Comparison of ENCODE assay signal across 8 cellular contexts in the genomic region with DNA sequence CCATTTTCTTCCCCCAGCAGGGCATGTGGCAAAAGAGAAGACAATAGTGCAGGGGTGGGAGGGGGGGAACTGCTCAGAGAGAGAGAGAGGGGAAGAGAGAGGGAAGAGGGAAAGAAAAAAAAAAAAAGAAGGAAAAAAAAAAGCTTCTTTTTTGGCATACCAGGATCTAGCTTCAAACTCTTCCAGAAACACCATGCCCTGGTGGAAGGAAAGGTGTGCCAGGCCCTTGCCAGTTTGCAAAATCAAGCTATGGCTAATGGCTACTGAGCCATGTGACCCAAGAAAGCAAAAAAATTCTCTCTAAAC. TPM values are rescaled to one million over a fixed set of nuclear protein-coding genes. Genes with fewer than 3 reads are reported as not detected.
A peak's percentile ranks its signal among the peaks of the same experiment; 100 is the strongest.
DNase-seq lines count a peak whose midpoint lies in the region; ATAC-seq, FAIRE-seq and TF ChIP-seq lines count a peak whose summit lies in the region.

No MANE protein-coding gene starts in this region.

- H4K20me1 ChIP-seq in GM12878 (ENCODE audit: control insufficient read depth, insufficient read depth), result no peaks in the 10 kb centered on the region

- intact Hi-C loops in heart left ventricle (cut with DNase I) (loop anchor here in 1 of 10 donors (5.0 kb wide), 1 partner anchor 84 kb away; no protein-coding TSS in a partner anchor), Right ventricle myocardium inferior (cut with DNase I) (no loop called here), GM12878 (cut with micrococcal nuclease; ENCODE audit: unreplicated experiment) (no loop called here)

- peaks cover 62% of the 10 kb centered on the region for H3K79me2 ChIP-seq in GM12878 (ENCODE audit: control insufficient read depth, insufficient read depth, low read length)

- RAD21 ChIA-PET in GM12878 (lab: Charles Lee; ENCODE audit: unreplicated experiment), result interaction anchor here (0.6 to 13.0 kb wide), 20 partner anchors 8 to 160 kb away, joined by 3 to 123 read pairs (median 6); no protein-coding TSS in a partner anchor

- H3K27ac ChIP-seq in heart left ventricle, result peak overlapping the region; percentile 94 to 99 (median 98)
- H3K27ac ChIP-seq in GM12878 (ENCODE audit: control insufficient read depth, insufficient read depth), result peak overlapping the region; percentile 99
- peak overlapping the region; percentile 100 for H3K27ac ChIP-seq in mesodermal cell (ENCODE audit: low read depth, low read length, severe bottlenecking)
- peak overlapping the region; percentile 94 for H3K27ac ChIP-seq in urinary bladder (ENCODE audit: low read depth)

- H3K9ac ChIP-seq in GM12878 (ENCODE audit: control insufficient read depth, insufficient read depth, low read length), result peak overlapping the region; percentile 93

- no peak for FAIRE-seq in GM12878 (lab: Jason Lieb, UNC)

- no peaks in the 10 kb centered on the region for H3K36me3 ChIP-seq in heart left ventricle
- H3K36me3 ChIP-seq in GM12878 (ENCODE audit: control insufficient read depth in 2 of 2, insufficient read depth in 2 of 2, low read length in 1 of 2), result no peaks in the 10 kb centered on the region
- peaks cover 33% of the 10 kb centered on the region for H3K36me3 ChIP-seq in mesodermal cell (ENCODE audit: control insufficient read depth, insufficient read depth, low read length)
- H3K36me3 ChIP-seq in urinary bladder (ENCODE audit: insufficient read depth), result no peaks in the 10 kb centered on the region

- TF ChIP-seq POLR2A in heart left ventricle (IDR thresholded peaks at IDR 0.05), result no peak
- no peak for TF ChIP-seq POLR2A in GM12878 (IDR thresholded peaks at IDR 0.05; ENCODE audit: low read depth, low read length)

- in situ Hi-C loops in GM12878 (cut with MboI) (no loop called here), G401 (cut with HindIII; ENCODE audit: low sequenced_read_pairs) (no loop called here)

- POLR2A ChIA-PET in GM12878 (lab: Charles Lee), result interaction anchor here (0.5 to 5.7 kb wide), 18 partner anchors 8 to 370 kb away, joined by 3 to 58 read pairs (median 6); partner anchors contain the start of gene NCOA3

- H3K4me2 ChIP-seq in GM12878 (ENCODE audit: control insufficient read depth, insufficient read depth), result peak overlapping the region; percentile 95

- H3K4me3 ChIP-seq in heart left ventricle (peak overlapping the region in 7 of 12 donors; percentile 4 to 47 (median 25)), GM12878 (peak overlapping the region; percentile 77), mesodermal cell (ENCODE audit: extremely low read depth, insufficient read depth, low read length, poor library complexity, severe bottlenecking) (peak overlapping the region; percentile 62), urinary bladder (ENCODE audit: low read depth, low read length) (no peak overlapping the region)

- DNase-seq in heart left ventricle (no peak), Right ventricle myocardium inferior (ENCODE audit: missing footprints) (no peak), GM12878 (ENCODE audit: low read depth, low spot score) (no peak), AML-193 (lab: John Stamatoyannopoulos, UW) (no peak), NCI-H524 treated with DMSO at 0.1 percent for 48 hours (lab: John Stamatoyannopoulos, UW) (no peak), G401 (ENCODE audit: low spot score) (no peak)

- no peak for TF ChIP-seq RAD21 in GM12878 (IDR thresholded peaks at IDR 0.05; ENCODE audit: insufficient read depth, low read depth, low read length)

- TF ChIP-seq EP300 in GM12878 (IDR thresholded peaks at IDR 0.05; ENCODE audit: borderline replicate concordance in 1 of 2, control insufficient read depth in 1 of 2, low read depth in 2 of 2, low read length in 2 of 2), result no peak

- CTCF ChIA-PET in GM12878 (lab: Yijun Ruan, JAX), result interaction anchor here (0.9 to 13.0 kb wide), 9 partner anchors 9 to 160 kb away, joined by 3 to 129 read pairs (median 5); no protein-coding TSS in a partner anchor

- no peak for TF ChIP-seq CTCF in heart left ventricle (IDR thresholded peaks at IDR 0.05)
- no peak for TF ChIP-seq CTCF in GM12878 (IDR thresholded peaks at IDR 0.05 in 2 of 3, conservative IDR thresholded peaks at IDR 0.05 in 1 of 3; ENCODE audit: control insufficient read depth in 2 of 3, extremely low read depth in 1 of 3, insufficient read depth in 1 of 3, low read depth in 3 of 3, low read length in 3 of 3)

- SMC1A ChIA-PET in GM12878 (lab: Charles Lee; ENCODE audit: uncharacterized antibody, unreplicated experiment), result interaction anchor here (0.7 to 6.5 kb wide), 11 partner anchors 8 to 265 kb away, joined by 3 to 72 read pairs (median 8); no protein-coding TSS in a partner anchor

- no peaks in the 10 kb centered on the region for H3K27me3 ChIP-seq in heart left ventricle
- no peaks in the 10 kb centered on the region for H3K27me3 ChIP-seq in GM12878 (replicated peaks in 1 of 2; ENCODE audit: control insufficient read depth in 2 of 2, insufficient read depth in 2 of 2, low read length in 1 of 2)

- H3K9me3 ChIP-seq in heart left ventricle (no peaks in the 10 kb centered on the region), GM12878 (replicated peaks; ENCODE audit: control insufficient read depth, insufficient read depth, low read length) (no peaks in the 10 kb centered on the region), mesodermal cell (ENCODE audit: control insufficient read depth, low read length) (no peaks in the 10 kb centered on the region)

- H2AFZ ChIP-seq in GM12878 (ENCODE audit: control insufficient read depth, low read depth, low read length), result peak overlapping the region; percentile 53; the same call in 1 of the 2 replicates

- BruUV-seq in GM12878 (replicated peaks; lab: Mats Ljungman, UMichigan), result no TSS peak

- peaks cover 34 to 100% (median 98%) of the 10 kb centered on the region in 12 donors for H3K4me1 ChIP-seq in heart left ventricle
- peaks cover 46% of the 10 kb centered on the region for H3K4me1 ChIP-seq in GM12878 (ENCODE audit: control insufficient read depth, insufficient read depth, low read length)
- peaks cover 70% of the 10 kb centered on the region for H3K4me1 ChIP-seq in mesodermal cell (ENCODE audit: control insufficient read depth, insufficient read depth, low read length, poor library complexity, severe bottlenecking)
- peaks cover 2% of the 10 kb centered on the region for H3K4me1 ChIP-seq in urinary bladder (ENCODE audit: insufficient read depth)

- ATAC-seq in heart left ventricle (no peak), Right ventricle myocardium inferior (no peak), GM12878 (no peak; the same call in 2 of the 3 replicates)

TF ChIP-seq in GM12878, 131 proteins besides CTCF, POLR2A, EP300 and RAD21:
- no peak for TF ChIP-seq NFYA (IDR thresholded peaks at IDR 0.05; ENCODE audit: borderline replicate concordance, low read depth, low read length)
- no peak for TF ChIP-seq RBBP5 (conservative IDR thresholded peaks at IDR 0.05)
- TF ChIP-seq, protein P1, sequence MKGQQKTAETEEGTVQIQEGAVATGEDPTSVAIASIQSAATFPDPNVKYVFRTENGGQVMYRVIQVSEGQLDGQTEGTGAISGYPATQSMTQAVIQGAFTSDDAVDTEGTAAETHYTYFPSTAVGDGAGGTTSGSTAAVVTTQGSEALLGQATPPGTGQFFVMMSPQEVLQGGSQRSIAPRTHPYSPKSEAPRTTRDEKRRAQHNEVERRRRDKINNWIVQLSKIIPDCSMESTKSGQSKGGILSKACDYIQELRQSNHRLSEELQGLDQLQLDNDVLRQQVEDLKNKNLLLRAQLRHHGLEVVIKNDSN (IDR thresholded peaks at IDR 0.05; ENCODE audit: borderline replicate concordance, extremely low read length, insufficient read depth, low read depth, low read length), result no peak
- peak; percentile 23; the same call in 1 of the 2 replicates for TF ChIP-seq ZNF384 (IDR thresholded peaks at IDR 0.05; ENCODE audit: borderline replicate concordance, low read depth, low read length)
- no peak for TF ChIP-seq TCF7 (IDR thresholded peaks at IDR 0.05; ENCODE audit: borderline replicate concordance)
- TF ChIP-seq SMAD1 (IDR thresholded peaks at IDR 0.05; ENCODE audit: low read depth, partially characterized antibody), result peak; percentile 55
- 0 out of 2 replicates have a peak, but pooled peaks have one; percentile 41 for TF ChIP-seq CHD1 (IDR thresholded peaks at IDR 0.05; ENCODE audit: low read depth, low read length)

RNA-seq across cellular contexts. Expression of gene ZMYND8, which starts 0.3 kb away (rescaled TPM):
- total RNA-seq in heart left ventricle, result 10 to 100 TPM; 21.7 to 46.4 (median 28.9) TPM
- 10 to 100 TPM; 11.3 to 11.9 TPM for polyA plus RNA-seq in heart left ventricle
- total RNA-seq in Right ventricle myocardium inferior, result 36.1 TPM
- total RNA-seq in GM12878 (2013; cell fraction: nucleolus; rRNA removed), result 207 and 208 TPM in 2 replicates
- total RNA-seq in GM12878 (2014; rRNA removed), result 17.8 and 18.5 TPM in 2 replicates
- 24.1 and 24.2 TPM in 2 replicates for total RNA-seq in GM12878 (2014; rRNA removed; fragmentation: Illumina TruSeq; extraction: Trizol)
- total RNA-seq in GM12878 (2021), result 42.1 and 54.8 TPM in 2 replicates
- polyA plus RNA-seq in GM12878 (2011; ENCODE audit: low read depth), result 9.9 TPM
- 26.6 and 34.3 TPM in 2 replicates for polyA plus RNA-seq in GM12878 (2011; rRNA removed)
- 21.0 and 23.6 TPM in 2 replicates for polyA plus RNA-seq in GM12878 (2011; cell fraction: cytosol; rRNA removed)
- 69.7 and 78.1 TPM in 2 replicates for polyA plus RNA-seq in GM12878 (2011; cell fraction: nucleus; rRNA removed)
- polyA plus RNA-seq in GM12878 (2012), result 16.4 and 22.5 TPM in 2 replicates
- 27.1 and 27.9 TPM in 2 replicates for polyA plus RNA-seq in GM12878 (2014; fragmentation: Illumina TruSeq; extraction: Trizol)
- polyA plus RNA-seq in GM12878 (2014; fragmentation: Nextera tagmentation; extraction: Ambion mirVana), result 10 to 100 TPM; 12.9 to 18.4 TPM
- 21.7 and 22.7 TPM in 2 replicates for polyA plus RNA-seq in GM12878 (2014; rRNA removed)
- polyA plus RNA-seq in GM12878 (2016; fragmentation: Nextera tagmentation; extraction: Ambion mirVana), result 10 to 100 TPM; 22.1 to 25.0 TPM
- 49.9 and 55.7 TPM in 2 replicates for polyA minus RNA-seq in GM12878 (2011; rRNA and poly(A)+ RNA removed)
- 18.0 and 20.2 TPM in 2 replicates for polyA minus RNA-seq in GM12878 (2011; cell fraction: cytosol; rRNA and poly(A)+ RNA removed)
- polyA minus RNA-seq in GM12878 (2011; cell fraction: nucleus; rRNA and poly(A)+ RNA removed), result 45.5 and 61.3 TPM in 2 replicates
- 58.2 TPM for polyA plus RNA-seq in mesodermal cell (2013, experiment 1 of 2)
- polyA plus RNA-seq in mesodermal cell (2013, experiment 2 of 2), result 55.0 TPM
- 29.0 TPM for total RNA-seq in urinary bladder
- polyA plus RNA-seq in urinary bladder, result 15.6 TPM
- 21.5 and 24.7 TPM in 2 replicates for total RNA-seq in G401 (2014; rRNA removed; shearing (Covaris generic))
